Comparison of ENCODE assay signal across 19 cellular contexts in the genomic region with DNA sequence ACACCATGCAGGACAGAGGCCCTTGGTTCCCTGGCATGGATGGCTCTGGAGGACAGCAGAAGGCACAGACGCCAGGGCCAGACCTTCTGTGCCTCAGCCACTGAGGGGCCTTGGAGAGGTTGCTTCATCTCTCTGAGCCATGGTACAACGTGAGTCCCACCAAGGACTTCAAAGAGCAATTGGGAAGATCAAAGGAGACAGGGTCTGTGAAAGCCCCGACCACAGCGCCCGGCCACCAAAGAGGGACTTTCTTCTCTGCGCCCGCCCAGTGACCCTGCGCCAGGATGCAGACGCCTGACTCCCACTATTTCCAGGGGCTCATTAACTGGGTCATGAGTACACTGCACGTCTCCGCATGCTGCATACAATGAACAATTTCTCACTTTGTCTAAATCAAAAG.
DNase-seq lines count a peak whose midpoint lies in the region; ATAC-seq and TF ChIP-seq lines count a peak whose summit lies in the region.
"Had no signal": no experiment of that assay in that cellular context is flagged by ENCODE, and none has a peak within 500 bp of the region (broad histone marks: within the 10 kb centered on the region; RNA-seq: fewer than 3 reads in every experiment).

No MANE protein-coding gene starts in this region.

- peaks cover 25 to 45% of the 10 kb centered on the region in 2 donors for H3K36me3 Mint-ChIP-seq in CD4-positive, alpha-beta memory T cell
- H3K36me3 Mint-ChIP-seq in Caco-2 (ENCODE audit: insufficient read depth, unreplicated experiment) (peaks cover 51% of the 10 kb centered on the region), chondrocyte (ENCODE audit: low read depth) (peaks cover 38% of the 10 kb centered on the region)

- H3K27me3 ChIP-seq in CD4-positive, alpha-beta memory T cell (ENCODE audit: insufficient read depth, low read length), result no peaks in the 10 kb centered on the region
- H3K27me3 ChIP-seq in Caco-2 (replicated peaks; ENCODE audit: control insufficient read depth, insufficient read depth, low read length) (no peaks in the 10 kb centered on the region), neuronal stem cell (ENCODE audit: control insufficient read depth in 3 of 3, insufficient read depth in 3 of 3, low read depth in 1 of 3, low read length in 3 of 3) (no peaks in the 10 kb centered on the region)
- H3K27me3 ChIP-seq: SJCRH30 had no signal

- H3K79me1 ChIP-seq in neuronal stem cell (ENCODE audit: low read depth, low read length), result peaks cover 2% of the 10 kb centered on the region

- no peak for TF ChIP-seq CTCF in Caco-2 (IDR thresholded peaks at IDR 0.05; ENCODE audit: insufficient read depth in 1 of 2, low read depth in 1 of 2, low read length in 1 of 2, severe bottlenecking in 1 of 2, unreplicated experiment in 1 of 2)
- no peak for TF ChIP-seq CTCF in chondrocyte (IDR thresholded peaks at IDR 0.05)

- H3K9ac ChIP-seq in neuronal stem cell (ENCODE audit: low read depth, low read length, poor library complexity), result peak overlapping the region; percentile 30

- no peaks in the 10 kb centered on the region for H3K9me3 ChIP-seq in CD4-positive, alpha-beta memory T cell (ENCODE audit: control insufficient read depth in 1 of 2, low read length in 2 of 2)
- H3K9me3 ChIP-seq in Caco-2 (no peaks in the 10 kb centered on the region), neuronal stem cell (replicated peaks in 1 of 2; ENCODE audit: control insufficient read depth in 2 of 2, insufficient read depth in 1 of 2, low read depth in 1 of 2, low read length in 2 of 2) (no peaks in the 10 kb centered on the region)
- H3K9me3 ChIP-seq: HAP-1, SJCRH30 had no signal

- H4K91ac ChIP-seq in neuronal stem cell (ENCODE audit: low read depth, low read length, poor library complexity), result no peak overlapping the region

- peaks cover 11 to 26% (median 18%) of the 10 kb centered on the region in 4 donors for H3K4me1 Mint-ChIP-seq in CD4-positive, alpha-beta memory T cell
- H3K4me1 Mint-ChIP-seq in Caco-2 (ENCODE audit: low read depth, unreplicated experiment) (peaks cover 10% of the 10 kb centered on the region), chondrocyte (ENCODE audit: low read depth) (peaks cover 8% of the 10 kb centered on the region)

- H3K4me2 ChIP-seq in neuronal stem cell (ENCODE audit: insufficient read depth, low read length, poor library complexity, severe bottlenecking), result no peak overlapping the region

- H2BK120ac ChIP-seq in neuronal stem cell (ENCODE audit: low read depth, low read length), result no peak overlapping the region

- H3K27ac Mint-ChIP-seq in CD4-positive, alpha-beta memory T cell, result peak overlapping the region in 6 of 7 donors; percentile 4 to 77 (median 40)
- H3K27ac Mint-ChIP-seq in Caco-2 (ENCODE audit: unreplicated experiment) (peak overlapping the region; percentile 63), chondrocyte (ENCODE audit: unreplicated experiment) (no peak overlapping the region)

- POLR2A ChIA-PET in CD4-positive, alpha-beta memory T cell (lab: Charles Lee; ENCODE audit: partially characterized antibody), result no interaction called here
- POLR2A ChIA-PET in Caco-2 (lab: Charles Lee), result no interaction called here

- H3K4me1 ChIP-seq in CD4-positive, alpha-beta memory T cell (ENCODE audit: insufficient read depth, low read length), result peaks cover 10% of the 10 kb centered on the region
- peaks cover 17% of the 10 kb centered on the region for H3K4me1 ChIP-seq in Caco-2
- peaks cover 6 to 16% of the 10 kb centered on the region in 2 donors for H3K4me1 ChIP-seq in neuronal stem cell (ENCODE audit: control insufficient read depth in 2 of 2, insufficient read depth in 1 of 2, low read depth in 1 of 2, low read length in 2 of 2)
- H3K4me1 ChIP-seq: SJCRH30 had no signal

- no peak overlapping the region for H3K4me3 ChIP-seq in CD4-positive, alpha-beta memory T cell (ENCODE audit: low read length in 2 of 2)
- H3K4me3 ChIP-seq in Caco-2 (ENCODE audit: low read depth, low read length) (no peak overlapping the region), neuronal stem cell (ENCODE audit: low read length in 2 of 2) (no peak overlapping the region)
- H3K4me3 ChIP-seq: HAP-1, SJCRH30 had no signal

- CTCF ChIA-PET in CD4-positive, alpha-beta memory T cell (lab: Charles Lee; ENCODE audit: partially characterized antibody), result no interaction called here
- CTCF ChIA-PET in Caco-2 (lab: Charles Lee), result interaction anchor here (0.5 kb wide), 1 partner anchor 38 kb away, joined by 3 read pairs; no protein-coding TSS in a partner anchor

- H3K14ac ChIP-seq in neuronal stem cell (ENCODE audit: low read length), result no peak overlapping the region

- H3K9me3 Mint-ChIP-seq in CD4-positive, alpha-beta memory T cell, result no peaks in the 10 kb centered on the region
- H3K9me3 Mint-ChIP-seq in Caco-2 (ENCODE audit: unreplicated experiment) (no peaks in the 10 kb centered on the region), chondrocyte (ENCODE audit: low read depth) (no peaks in the 10 kb centered on the region)

- H4K8ac ChIP-seq in neuronal stem cell (ENCODE audit: low read depth, low read length), result no peak overlapping the region

- no peak overlapping the region for H3K27ac ChIP-seq in CD4-positive, alpha-beta memory T cell (ENCODE audit: low read depth, low read length)
- H3K27ac ChIP-seq in neuronal stem cell (replicated peaks; ENCODE audit: low read length), result no peak overlapping the region
- H3K27ac ChIP-seq: RWPE1, SJCRH30 had no signal

- DNase-seq in CD4-positive, alpha-beta memory T cell, result no peak
- DNase-seq in Caco-2, result no peak
- DNase-seq in chondrocyte (ENCODE audit: low spot score), result peak; percentile 65
- no peak for DNase-seq in neuronal stem cell (ENCODE audit: low spot score)
- DNase-seq in GDM1 (lab: John Stamatoyannopoulos, UW), result no peak
- DNase-seq: ACHN, AML-193, DMS153, GF-D8, KG1, NCI-H187, NCI-H2107, NCI-H510A, NCI-H774, SJCRH30 had no signal

- H2BK15ac ChIP-seq in neuronal stem cell (ENCODE audit: low read length), result no peak overlapping the region

- H2AK5ac ChIP-seq in neuronal stem cell (ENCODE audit: low read depth, low read length), result peak overlapping the region; percentile 48

- no TSS peak for BruUV-seq in Caco-2 (replicated peaks; lab: Mats Ljungman, UMichigan)

- H3K23ac ChIP-seq in neuronal stem cell (ENCODE audit: low read depth, low read length, poor library complexity), result peak overlapping the region; percentile 49

- WGBS in neuronal stem cell (ENCODE audit: extremely low coverage in 2 of 2, insufficient read length in 2 of 2, insufficient replicate concordance in 1 of 2), 2 donors, result no CpG with 5 or more reads among the region's 11 CpGs

- H3K4me3 Mint-ChIP-seq in CD4-positive, alpha-beta memory T cell, result no peak overlapping the region
- no peak overlapping the region for H3K4me3 Mint-ChIP-seq in Caco-2 (ENCODE audit: unreplicated experiment)
- no peak overlapping the region for H3K4me3 Mint-ChIP-seq in chondrocyte (ENCODE audit: unreplicated experiment)

- no peaks in the 10 kb centered on the region for H3K36me3 ChIP-seq in CD4-positive, alpha-beta memory T cell (ENCODE audit: insufficient read depth, low read length)
- H3K36me3 ChIP-seq in Caco-2 (ENCODE audit: control insufficient read depth, insufficient read depth, low read length) (no peaks in the 10 kb centered on the region; the same call in 1 of the 2 replicates), neuronal stem cell (replicated peaks in 1 of 2; ENCODE audit: control insufficient read depth in 2 of 2, insufficient read depth in 2 of 2, low read length in 2 of 2) (peaks cover 6 to 10% of the 10 kb centered on the region in 2 donors)

- H3K27me3 Mint-ChIP-seq in CD4-positive, alpha-beta memory T cell, result no peaks in the 10 kb centered on the region
- no peaks in the 10 kb centered on the region for H3K27me3 Mint-ChIP-seq in Caco-2 (ENCODE audit: insufficient read depth, unreplicated experiment)
- H3K27me3 Mint-ChIP-seq in chondrocyte (ENCODE audit: low read depth), result no peaks in the 10 kb centered on the region

- no peak overlapping the region for H2BK12ac ChIP-seq in neuronal stem cell (ENCODE audit: low read length)

- H3K4ac ChIP-seq in neuronal stem cell (ENCODE audit: low read length), result no peak overlapping the region

- ATAC-seq in HG03521 (IDR thresholded peaks at IDR 0.05; ENCODE audit: unreplicated experiment) (no peak), GM18873 (IDR thresholded peaks at IDR 0.05; ENCODE audit: low FRiP score, unreplicated experiment) (no peak)

- no peak overlapping the region for H3K18ac ChIP-seq in neuronal stem cell (ENCODE audit: low read length)

- peak overlapping the region; percentile 77 for H2BK5ac ChIP-seq in neuronal stem cell (ENCODE audit: low read length)

- H2AFZ ChIP-seq in neuronal stem cell (ENCODE audit: low read length), result no peak overlapping the region

- intact Hi-C loops in CD4-positive, alpha-beta memory T cell (cut with micrococcal nuclease), result no loop called here
- intact Hi-C loops in Caco-2 (cut with micrococcal nuclease; ENCODE audit: unreplicated experiment), result no loop called here
